Comparison of ENCODE assay signal across 9 cellular contexts in the genomic region with DNA sequence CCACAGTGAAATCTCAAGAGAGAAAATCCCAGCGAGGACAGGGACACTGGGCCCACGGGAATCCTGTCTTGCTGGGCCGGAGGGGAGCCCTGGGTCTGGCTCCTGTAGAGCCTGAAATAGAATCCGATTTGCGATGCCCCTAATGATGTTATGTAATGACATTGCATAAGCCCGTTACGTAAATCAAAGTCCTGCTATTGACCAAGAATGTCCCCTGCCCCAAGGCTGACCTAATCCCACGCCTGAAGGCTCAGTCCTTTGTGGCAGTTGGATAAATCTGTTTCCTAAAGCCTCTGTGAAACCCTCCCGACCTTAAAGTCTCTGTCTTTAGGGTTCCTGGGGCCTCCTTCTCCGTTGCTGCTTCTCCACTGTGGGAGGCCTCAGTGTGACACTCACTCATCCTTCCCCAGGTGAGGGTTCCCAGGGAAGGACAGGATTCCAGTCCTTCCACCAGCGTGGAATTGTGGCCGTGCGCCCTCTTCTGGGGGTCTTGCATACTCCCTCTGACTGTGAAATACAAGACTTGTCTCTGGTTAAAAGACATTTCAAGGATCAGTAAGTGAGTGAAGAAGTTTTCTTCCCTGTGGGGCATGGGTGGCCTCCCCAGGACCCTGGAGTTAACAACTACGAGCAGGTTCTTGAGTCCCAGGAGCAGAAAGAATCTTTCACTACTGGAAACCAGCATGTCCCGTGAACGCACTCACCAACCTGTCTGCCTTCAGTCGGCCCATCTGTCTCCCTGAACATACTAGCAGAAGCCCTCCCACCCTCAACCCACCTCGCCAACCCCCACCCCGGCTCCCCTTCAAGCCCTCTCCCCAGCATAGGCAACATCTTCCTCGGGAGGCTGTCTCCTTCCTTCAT. TPM values are rescaled to one million over a fixed set of nuclear protein-coding genes. Genes with fewer than 3 reads are reported as not detected.
DNase-seq lines count a peak whose midpoint lies in the region; ATAC-seq and TF ChIP-seq lines count a peak whose summit lies in the region.
"Had no signal": no experiment of that assay in that cellular context is flagged by ENCODE, and none has a peak within 500 bp of the region (broad histone marks: within the 10 kb centered on the region; RNA-seq: fewer than 3 reads in every experiment).

No MANE protein-coding gene starts in this region.

- ATAC-seq in Right ventricle myocardium superior (ENCODE audit: poor library complexity) (peak; percentile 69), thoracic aorta (ENCODE audit: insufficient number of reproducible peaks, low FRiP score, low read depth) (no peak), GM19467 (IDR thresholded peaks at IDR 0.05; ENCODE audit: unreplicated experiment) (no peak)

- peak; percentile 23 for TF ChIP-seq CTCF in thoracic aorta (IDR thresholded peaks at IDR 0.05)

- H3K27ac ChIP-seq in thoracic aorta = no peak overlapping the region

- peak; percentile 28 for DNase-seq in NCI-H2171 treated with DMSO at 0.1 percent for 48 hours (lab: John Stamatoyannopoulos, UW)
- DNase-seq in NCI-H2171 (lab: John Stamatoyannopoulos, UW) = no peak
- peak; percentile 59 for DNase-seq in SK-N-DZ (ENCODE audit: low spot score)
- DNase-seq in Right ventricle myocardium superior = no peak
- DNase-seq in thoracic aorta (ENCODE audit: low spot score) = no peak
- no peak for DNase-seq in AG08396 (ENCODE audit: low spot score)
- no peak for DNase-seq in activated CD4-positive, alpha-beta T cell treated with anti-CD3 and anti-CD28 coated beads for 1 hour
- DNase-seq: CD4-positive, CD25-positive, alpha-beta regulatory T cell had no signal

- no peaks in the 10 kb centered on the region for H3K9me3 ChIP-seq in thoracic aorta

- no peaks in the 10 kb centered on the region for H3K4me1 ChIP-seq in thoracic aorta (ENCODE audit: control insufficient read depth in 1 of 2, low read depth in 2 of 2)

- no peak overlapping the region for H3K4me3 ChIP-seq in thoracic aorta

- intact Hi-C loops in Right ventricle myocardium superior (cut with DNase I) = no loop called here

- no peaks in the 10 kb centered on the region for H3K36me3 ChIP-seq in thoracic aorta

- H3K27me3 ChIP-seq in thoracic aorta (replicated peaks; ENCODE audit: insufficient read depth) = no peaks in the 10 kb centered on the region

RNA-seq across cellular contexts. Expression of gene ZNF467, which starts 19.8 kb away (rescaled TPM):
- polyA plus RNA-seq in SK-N-DZ (2014; cell fraction: cytosol; rRNA removed) = 1.1 and 1.6 TPM in 2 replicates
- 2.3 and 3.0 TPM in 2 replicates for polyA plus RNA-seq in SK-N-DZ (2014; cell fraction: nucleus; rRNA removed)
- total RNA-seq in Right ventricle myocardium superior (5.2 TPM), thoracic aorta (1 to 10 TPM; 4.6 to 7.4 TPM)

Comparison
In these comparisons a context has a peak if more than half of its experiments do, and no peak if none do; other contexts are left out.
1. DNase-seq: peak in NCI-H2171 treated with DMSO at 0.1 percent for 48 hours (single experiment) and SK-N-DZ (single experiment); none in NCI-H2171 (single experiment), Right ventricle myocardium superior (single experiment), thoracic aorta (single experiment), AG08396 (single experiment) and activated CD4-positive, alpha-beta T cell treated with anti-CD3 and anti-CD28 coated beads for 1 hour (single experiment).